ENCODE assay signal across 17 cellular contexts in genomic region chr7:36880108-36880507, GRCh38.
"Had no signal": no experiment of that assay in that cellular context is flagged by ENCODE, and none has a peak within 500 bp of the region (broad histone marks: within the 10 kb centered on the region; RNA-seq: fewer than 3 reads in every experiment).

No MANE protein-coding gene starts in this region.

- H3K9me3 ChIP-seq: right atrium auricular region, tibial nerve, uterus had no signal

- H3K4me3 ChIP-seq: right atrium auricular region, skin epidermis, tibial nerve, uterus had no signal

- H3K27ac Mint-ChIP-seq: activated naive CD8-positive, alpha-beta T cell treated with anti-CD3 and anti-CD28 coated beads, Interleukin-2, amount 10 ng/mL, durations not matched to agents 7 days and 5 days; T-helper 2 cell treated with Interferon-gamma antibody and Interleukin-4, amounts not matched to agents 5 μg/mL and 100 μg/mL, for 36 hours had no signal

- H3K27me3 Mint-ChIP-seq: activated naive CD8-positive, alpha-beta T cell treated with anti-CD3 and anti-CD28 coated beads, Interleukin-2, amount 10 ng/mL, durations not matched to agents 7 days and 5 days; naive B cell had no signal

- H3K36me3 ChIP-seq: brain microvascular endothelial cell, right atrium auricular region, uterus had no signal

- H3K27me3 ChIP-seq: brain microvascular endothelial cell, right atrium auricular region, tibial nerve, uterus had no signal

- DNase-seq: activated naive CD4-positive, alpha-beta T cell; activated naive CD8-positive, alpha-beta T cell treated with anti-CD3 and anti-CD28 coated beads, Interleukin-2, amount 10 ng/mL, durations not matched to agents 7 days and 5 days; activated T-cell treated with anti-CD3 and anti-CD28 coated beads for 4 hours; anterior cingulate cortex; brain microvascular endothelial cell; cerebellar nuclear complex; effector CD8-positive, alpha-beta T cell; foreskin fibroblast; naive B cell; stimulated activated CD4-positive, alpha-beta T cell treated with anti-CD3 and anti-CD28 coated beads, Interleukin-4, amount 100 ng/mL, for 24 hours; stimulated activated naive CD4-positive, alpha-beta T cell; uterus had no signal

- H3K9me3 Mint-ChIP-seq: naive B cell; T-helper 2 cell treated with Interferon-gamma antibody and Interleukin-4, amounts not matched to agents 5 μg/mL and 100 μg/mL, for 36 hours had no signal

- H3K4me1 ChIP-seq: right atrium auricular region, tibial nerve, uterus had no signal

- ATAC-seq: activated CD4-positive, CD25-positive, alpha-beta regulatory T cell treated with anti-CD3 and anti-CD28 coated beads, Interleukin-2, amount 50 U/mL, for 24 hours had no signal

- H3K4me3 Mint-ChIP-seq: activated naive CD8-positive, alpha-beta T cell treated with anti-CD3 and anti-CD28 coated beads, Interleukin-2, amount 10 ng/mL, durations not matched to agents 7 days and 5 days; naive B cell; T-helper 2 cell treated with Interferon-gamma antibody and Interleukin-4, amounts not matched to agents 5 μg/mL and 100 μg/mL, for 36 hours had no signal

- H3K27ac ChIP-seq: brain microvascular endothelial cell, right atrium auricular region, tibial nerve, uterus had no signal
